In the genomic region with DNA sequence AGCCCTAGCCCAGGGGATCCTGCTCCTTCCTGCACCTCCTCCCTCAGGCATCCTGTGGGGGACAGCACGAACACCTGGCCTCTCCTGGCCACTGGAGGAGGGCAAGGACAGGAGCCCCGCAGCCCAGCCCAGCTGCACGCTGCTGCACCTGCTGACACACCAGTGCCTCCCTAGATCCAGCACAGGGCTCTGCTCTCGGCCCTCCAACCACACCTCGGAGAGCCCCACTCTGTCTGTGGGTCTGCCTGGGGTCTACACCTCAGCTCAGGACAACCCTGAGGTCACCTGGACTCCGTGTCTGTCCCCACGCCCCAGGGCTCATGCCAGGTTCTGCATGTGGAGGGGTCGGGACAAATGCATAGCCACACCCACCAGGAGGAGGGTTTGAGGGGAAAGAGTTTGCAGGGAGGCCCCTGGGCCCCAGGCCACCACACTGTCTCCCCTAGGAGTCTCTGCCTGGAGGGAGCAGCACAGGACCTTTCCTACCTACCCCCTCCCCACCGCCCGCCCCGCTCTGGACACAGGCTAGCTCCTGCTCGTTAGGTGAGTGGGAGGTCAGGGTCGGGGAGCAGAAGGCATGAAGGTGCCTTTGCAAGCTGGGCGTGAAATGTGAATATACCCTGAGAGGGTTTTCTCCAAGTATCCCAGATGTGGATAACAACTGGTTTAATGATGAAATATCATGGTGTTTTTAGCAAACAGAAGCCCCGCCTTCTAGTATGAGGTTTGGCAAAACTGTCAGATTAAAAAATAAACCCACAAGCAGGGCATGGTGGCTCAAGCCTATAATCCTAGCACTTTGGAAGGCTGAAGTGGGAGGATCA, we compare ENCODE assay signal across 13 cellular contexts. TPM values are rescaled to one million over a fixed set of nuclear protein-coding genes. Genes with fewer than 3 reads are reported as not detected.
DNase-seq lines count a peak whose midpoint lies in the region; ATAC-seq and TF ChIP-seq lines count a peak whose summit lies in the region.
"Had no signal": no experiment of that assay in that cellular context is flagged by ENCODE, and none has a peak within 500 bp of the region (broad histone marks: within the 10 kb centered on the region; RNA-seq: fewer than 3 reads in every experiment).

No MANE protein-coding gene starts in this region.

- no peaks in the 10 kb centered on the region for H3K4me1 ChIP-seq in right lobe of liver
- no peaks in the 10 kb centered on the region for H3K4me1 ChIP-seq in prostate gland (replicated peaks)

- peak; percentile 51 for ATAC-seq in WTC11
- ATAC-seq in right lobe of liver = peak in 1 of 4 donors; percentile 3
- ATAC-seq in HG03571 (IDR thresholded peaks at IDR 0.05; ENCODE audit: unreplicated experiment) = no peak
- ATAC-seq: activated CD8-positive, alpha-beta memory T cell treated with anti-CD3 and anti-CD28 coated beads, Interleukin-2, amount 10 ng/mL, durations not matched to agents 7 days and 5 days had no signal

- CTCF ChIA-PET in WTC11 (lab: Charles Lee) = interaction anchor here (0.8 to 2.2 kb wide), 7 partner anchors 10 to 367 kb away, joined by 3 to 6 read pairs (median 4); no protein-coding TSS in a partner anchor

- H3K4me1 Mint-ChIP-seq in WTC11 = peaks cover 6% of the 10 kb centered on the region

- peak; percentile 63 for DNase-seq in AG10803 (ENCODE audit: low read depth)
- DNase-seq in DMS53 (lab: John Stamatoyannopoulos, UW) = peak; percentile 90
- DNase-seq in WTC11 (ENCODE audit: low spot score) = peak; percentile 50
- peak in 2 of 3 donors; percentile 41 to 46 for DNase-seq in right lobe of liver
- no peak for DNase-seq in NCI-H446 (lab: John Stamatoyannopoulos, UW)
- DNase-seq in prostate gland (ENCODE audit: low spot score) = no peak
- DNase-seq in HCEC 1CT = no peak
- DNase-seq: activated CD8-positive, alpha-beta memory T cell treated with anti-CD3 and anti-CD28 coated beads, Interleukin-2, amount 10 ng/mL, durations not matched to agents 7 days and 5 days; effector memory CD4-positive, alpha-beta T cell; Kasumi-1 had no signal

- H3K27ac ChIP-seq in right lobe of liver = no peak overlapping the region
- no peak overlapping the region for H3K27ac ChIP-seq in prostate gland

- H3K36me3 ChIP-seq in right lobe of liver (no peaks in the 10 kb centered on the region), prostate gland (no peaks in the 10 kb centered on the region)

- H3K9me3 ChIP-seq in right lobe of liver = no peaks in the 10 kb centered on the region
- H3K9me3 ChIP-seq in prostate gland = no peaks in the 10 kb centered on the region

- H3K27me3 Mint-ChIP-seq in WTC11 (ENCODE audit: low read depth) = no peaks in the 10 kb centered on the region
- H3K27me3 Mint-ChIP-seq: activated CD8-positive, alpha-beta memory T cell treated with anti-CD3 and anti-CD28 coated beads, Interleukin-2, amount 10 ng/mL, durations not matched to agents 7 days and 5 days; stimulated activated naive CD8-positive, alpha-beta T cell treated with anti-CD3 and anti-CD28 coated beads, Interleukin-15, Interleukin-2, amounts not matched to agents 100 ng/mL and 50 ng/mL, for 24 hours had no signal

- H3K27me3 ChIP-seq in right lobe of liver = no peaks in the 10 kb centered on the region
- no peaks in the 10 kb centered on the region for H3K27me3 ChIP-seq in prostate gland (replicated peaks; ENCODE audit: insufficient read depth)

- peaks cover 10% of the 10 kb centered on the region for H3K9me3 Mint-ChIP-seq in WTC11

- no peaks in the 10 kb centered on the region for H3K36me3 Mint-ChIP-seq in WTC11

- no peak overlapping the region for H3K27ac Mint-ChIP-seq in WTC11
- H3K27ac Mint-ChIP-seq: activated CD8-positive, alpha-beta memory T cell treated with anti-CD3 and anti-CD28 coated beads, Interleukin-2, amount 10 ng/mL, durations not matched to agents 7 days and 5 days; stimulated activated naive CD8-positive, alpha-beta T cell treated with anti-CD3 and anti-CD28 coated beads, Interleukin-15, Interleukin-2, amounts not matched to agents 100 ng/mL and 50 ng/mL, for 24 hours had no signal

- TF ChIP-seq CTCF in AG10803 (conservative IDR thresholded peaks at IDR 0.05; ENCODE audit: low read length) (no peak), WTC11 (IDR thresholded peaks at IDR 0.05) (no peak), right lobe of liver (IDR thresholded peaks at IDR 0.05) (no peak), prostate gland (IDR thresholded peaks at IDR 0.05) (no peak)

- POLR2A ChIA-PET in WTC11 (lab: Charles Lee) = no interaction called here

- no peak overlapping the region for H3K4me3 ChIP-seq in AG10803 (ENCODE audit: low read length)
- no peak overlapping the region for H3K4me3 ChIP-seq in right lobe of liver
- no peak overlapping the region for H3K4me3 ChIP-seq in prostate gland
- H3K4me3 ChIP-seq: skin epidermis had no signal

- WGBS in right lobe of liver (ENCODE audit: insufficient coverage, low coverage, low lambda C conversion rate, missing lambda C conversion rate) = 47% methylated on average over 5 of the region's 15 CpGs
- 73% methylated on average over 15 of the region's 15 CpGs for WGBS in prostate gland

- intact Hi-C loops in right lobe of liver (cut with DNase I) = loop anchor here (5.0 to 10.0 kb wide), 4 partner anchors 55 to 245 kb away; partner anchors contain the start of gene LRRC27 (in 1 of the 2)
- intact Hi-C loops in prostate gland (cut with DNase I) = loop anchor here (5.0 to 10.0 kb wide), 2 partner anchors 132 to 255 kb away; no protein-coding TSS in a partner anchor

- H3K4me3 Mint-ChIP-seq in WTC11 = no peak overlapping the region
- H3K4me3 Mint-ChIP-seq: activated CD8-positive, alpha-beta memory T cell treated with anti-CD3 and anti-CD28 coated beads, Interleukin-2, amount 10 ng/mL, durations not matched to agents 7 days and 5 days; stimulated activated naive CD8-positive, alpha-beta T cell treated with anti-CD3 and anti-CD28 coated beads, Interleukin-15, Interleukin-2, amounts not matched to agents 100 ng/mL and 50 ng/mL, for 24 hours had no signal

- TF ChIP-seq POLR2A in right lobe of liver (IDR thresholded peaks at IDR 0.05) (no peak), prostate gland (IDR thresholded peaks at IDR 0.05) (no peak)

TF ChIP-seq in WTC11, 78 proteins besides CTCF, POLR2A, EP300 and RAD21 (continues in another document):
- TF ChIP-seq FOXP1 (CRISPR knock-in tag; IDR thresholded peaks at IDR 0.05; ENCODE audit: borderline replicate concordance) (peak; percentile 39; the same call in 1 of the 2 replicates), ZNF121 (CRISPR knock-in tag; IDR thresholded peaks at IDR 0.05) (no peak), NFATC4 (CRISPR knock-in tag; IDR thresholded peaks at IDR 0.05) (no peak), ZNF416 (CRISPR knock-in tag; IDR thresholded peaks at IDR 0.05) (no peak), NFE2L1 (CRISPR knock-in tag; IDR thresholded peaks at IDR 0.05) (no peak), ZNF423 (CRISPR knock-in tag; IDR thresholded peaks at IDR 0.05) (peak; percentile 38; the same call in 1 of the 2 replicates), GTF2I (CRISPR knock-in tag; conservative IDR thresholded peaks at IDR 0.05) (no peak), ETV6 (CRISPR knock-in tag; IDR thresholded peaks at IDR 0.05) (no peak), ZNF219 (CRISPR knock-in tag; IDR thresholded peaks at IDR 0.05; ENCODE audit: borderline replicate concordance) (no peak), ELF4 (CRISPR knock-in tag; IDR thresholded peaks at IDR 0.05; ENCODE audit: low read depth) (no peak)
- TF ChIP-seq, protein P1, sequence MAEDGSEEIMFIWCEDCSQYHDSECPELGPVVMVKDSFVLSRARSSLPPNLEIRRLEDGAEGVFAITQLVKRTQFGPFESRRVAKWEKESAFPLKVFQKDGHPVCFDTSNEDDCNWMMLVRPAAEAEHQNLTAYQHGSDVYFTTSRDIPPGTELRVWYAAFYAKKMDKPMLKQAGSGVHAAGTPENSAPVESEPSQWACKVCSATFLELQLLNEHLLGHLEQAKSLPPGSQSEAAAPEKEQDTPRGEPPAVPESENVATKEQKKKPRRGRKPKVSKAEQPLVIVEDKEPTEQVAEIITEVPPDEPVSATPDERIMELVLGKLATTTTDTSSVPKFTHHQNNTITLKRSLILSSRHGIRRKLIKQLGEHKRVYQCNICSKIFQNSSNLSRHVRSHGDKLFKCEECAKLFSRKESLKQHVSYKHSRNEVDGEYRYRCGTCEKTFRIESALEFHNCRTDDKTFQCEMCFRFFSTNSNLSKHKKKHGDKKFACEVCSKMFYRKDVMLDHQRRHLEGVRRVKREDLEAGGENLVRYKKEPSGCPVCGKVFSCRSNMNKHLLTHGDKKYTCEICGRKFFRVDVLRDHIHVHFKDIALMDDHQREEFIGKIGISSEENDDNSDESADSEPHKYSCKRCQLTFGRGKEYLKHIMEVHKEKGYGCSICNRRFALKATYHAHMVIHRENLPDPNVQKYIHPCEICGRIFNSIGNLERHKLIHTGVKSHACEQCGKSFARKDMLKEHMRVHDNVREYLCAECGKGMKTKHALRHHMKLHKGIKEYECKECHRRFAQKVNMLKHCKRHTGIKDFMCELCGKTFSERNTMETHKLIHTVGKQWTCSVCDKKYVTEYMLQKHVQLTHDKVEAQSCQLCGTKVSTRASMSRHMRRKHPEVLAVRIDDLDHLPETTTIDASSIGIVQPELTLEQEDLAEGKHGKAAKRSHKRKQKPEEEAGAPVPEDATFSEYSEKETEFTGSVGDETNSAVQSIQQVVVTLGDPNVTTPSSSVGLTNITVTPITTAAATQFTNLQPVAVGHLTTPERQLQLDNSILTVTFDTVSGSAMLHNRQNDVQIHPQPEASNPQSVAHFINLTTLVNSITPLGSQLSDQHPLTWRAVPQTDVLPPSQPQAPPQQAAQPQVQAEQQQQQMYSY (CRISPR knock-in tag; IDR thresholded peaks at IDR 0.05) = peak; percentile 69
- TF ChIP-seq, protein P2, sequence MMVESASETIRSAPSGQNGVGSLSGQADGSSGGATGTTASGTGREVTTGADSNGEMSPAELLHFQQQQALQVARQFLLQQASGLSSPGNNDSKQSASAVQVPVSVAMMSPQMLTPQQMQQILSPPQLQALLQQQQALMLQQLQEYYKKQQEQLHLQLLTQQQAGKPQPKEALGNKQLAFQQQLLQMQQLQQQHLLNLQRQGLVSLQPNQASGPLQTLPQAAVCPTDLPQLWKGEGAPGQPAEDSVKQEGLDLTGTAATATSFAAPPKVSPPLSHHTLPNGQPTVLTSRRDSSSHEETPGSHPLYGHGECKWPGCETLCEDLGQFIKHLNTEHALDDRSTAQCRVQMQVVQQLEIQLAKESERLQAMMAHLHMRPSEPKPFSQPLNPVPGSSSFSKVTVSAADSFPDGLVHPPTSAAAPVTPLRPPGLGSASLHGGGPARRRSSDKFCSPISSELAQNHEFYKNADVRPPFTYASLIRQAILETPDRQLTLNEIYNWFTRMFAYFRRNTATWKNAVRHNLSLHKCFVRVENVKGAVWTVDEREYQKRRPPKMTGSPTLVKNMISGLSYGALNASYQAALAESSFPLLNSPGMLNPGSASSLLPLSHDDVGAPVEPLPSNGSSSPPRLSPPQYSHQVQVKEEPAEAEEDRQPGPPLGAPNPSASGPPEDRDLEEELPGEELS (CRISPR knock-in tag; IDR thresholded peaks at IDR 0.05) = no peak

RNA-seq across cellular contexts. Expression of gene PWWP2B, which starts 7.2 kb away (rescaled TPM):
- total RNA-seq in WTC11 (2021) (12.2 to 14.1 TPM (median 13.6 TPM) in 3 replicates), right lobe of liver (10 to 100 TPM in 1 of 6 experiments, 1 to 10 TPM in 5; 3.0 to 12.2 (median 5.1) TPM), prostate gland (10 to 100 TPM; 27.5 to 36.6 TPM)

RNA-seq across cellular contexts. Expression of gene LRRC27, which starts 57.9 kb away (rescaled TPM):
- total RNA-seq in WTC11 (2021) (4.0 to 4.6 TPM (median 4.4 TPM) in 3 replicates), right lobe of liver (1 to 10 TPM; 2.2 to 5.4 (median 3.2) TPM), prostate gland (10 to 100 TPM; 11.4 to 22.9 TPM)

Comparison
In these comparisons a context has a peak if more than half of its experiments do, and no peak if none do; other contexts are left out.
1. DNase-seq: peak in AG10803 (single experiment), DMS53 (single experiment), WTC11 (single experiment) and right lobe of liver (2 of 3); none in NCI-H446 (0 of 2), prostate gland (single experiment) and HCEC 1CT (single experiment).